In the genomic region with DNA sequence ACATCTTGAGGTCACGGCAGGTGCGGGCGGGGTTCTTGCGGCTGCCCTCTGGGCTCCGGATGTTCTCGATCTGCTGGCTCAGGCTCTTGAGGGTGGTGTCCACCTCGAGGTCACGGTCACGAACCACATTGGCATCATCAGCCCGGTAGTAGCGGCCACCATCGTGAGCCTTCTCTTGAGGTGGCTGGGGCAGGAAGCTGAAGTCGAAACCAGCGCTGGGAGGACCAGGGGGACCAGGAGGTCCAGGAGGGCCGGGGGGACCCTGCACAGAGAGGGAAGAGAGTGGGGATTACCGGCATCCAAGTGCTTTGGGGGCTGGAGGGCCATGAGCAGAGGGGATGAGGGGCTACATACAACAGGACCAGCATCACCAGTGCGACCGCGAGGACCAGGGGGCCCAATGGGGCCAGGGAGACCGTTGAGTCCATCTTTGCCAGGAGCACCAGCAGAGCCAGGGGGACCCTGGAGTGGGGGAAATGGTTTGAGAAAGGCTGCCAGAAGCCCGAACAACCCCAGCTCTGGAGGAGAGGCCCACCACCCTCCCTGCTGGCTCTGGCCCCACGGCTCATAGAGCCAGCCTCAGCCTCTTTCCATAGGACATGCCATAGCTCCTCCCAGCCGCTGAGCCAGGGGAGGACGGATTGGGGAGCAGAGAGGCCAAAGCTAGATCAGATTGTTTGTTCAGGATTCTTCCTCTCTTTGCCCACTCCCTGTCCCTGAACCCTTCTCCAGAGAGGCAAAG, we compare ENCODE assay signal across 22 cellular contexts. TPM values are rescaled to one million over a fixed set of nuclear protein-coding genes. Genes with fewer than 3 reads are reported as not detected.
DNase-seq lines count a peak whose midpoint lies in the region; ATAC-seq and TF ChIP-seq lines count a peak whose summit lies in the region.
"Had no signal": no experiment of that assay in that cellular context is flagged by ENCODE, and none has a peak within 500 bp of the region (broad histone marks: within the 10 kb centered on the region; RNA-seq: fewer than 3 reads in every experiment).

No MANE protein-coding gene starts in this region.

- no peaks in the 10 kb centered on the region for H3K9me3 ChIP-seq in IMR-90 (ENCODE audit: control insufficient read depth, insufficient read depth, low read length)
- H3K9me3 ChIP-seq: A549 had no signal

- peaks cover 34% of the 10 kb centered on the region for H3K36me3 Mint-ChIP-seq in nephron progenitor cell (ENCODE audit: low read depth)
- no peaks in the 10 kb centered on the region for H3K36me3 Mint-ChIP-seq in natural killer cell treated with Interleukin-12 subunit alpha and Interleukin-12 subunit beta and Interleukin-15 and Interleukin-18, amount 100 ng/mL, for 72 hours
- no peaks in the 10 kb centered on the region for H3K36me3 Mint-ChIP-seq in activated T-cell treated with anti-CD3 and anti-CD28 coated beads, Interleukin-2, amount 50 U/mL, for 4 hours (ENCODE audit: insufficient read depth)
- H3K36me3 Mint-ChIP-seq: activated naive CD4-positive, alpha-beta T cell treated with anti-CD3 and anti-CD28 coated beads, Interleukin-2, amount 50 U/mL, for 24 hours had no signal

- peaks cover 100% of the 10 kb centered on the region for H4K20me1 ChIP-seq in IMR-90 (ENCODE audit: insufficient read depth, low read length)

- H3K4me1 ChIP-seq in ACC112 (ENCODE audit: control insufficient read depth, insufficient read depth, low read length, unreplicated experiment) = peaks cover 70% of the 10 kb centered on the region
- peaks cover 10% of the 10 kb centered on the region; the same call in 1 of the 2 replicates for H3K4me1 ChIP-seq in IMR-90 (ENCODE audit: control insufficient read depth, insufficient read depth, low read length)

- H2BK120ac ChIP-seq in IMR-90 (ENCODE audit: low read depth, low read length) = peak overlapping the region; percentile 72

- H3K4me1 Mint-ChIP-seq in nephron progenitor cell = peaks cover 36% of the 10 kb centered on the region
- H3K4me1 Mint-ChIP-seq in natural killer cell treated with Interleukin-12 subunit alpha and Interleukin-12 subunit beta and Interleukin-15 and Interleukin-18, amount 100 ng/mL, for 72 hours (ENCODE audit: low read depth in 2 of 2) = peaks cover 13 to 16% of the 10 kb centered on the region in 2 donors
- H3K4me1 Mint-ChIP-seq in activated T-cell treated with anti-CD3 and anti-CD28 coated beads, Interleukin-2, amount 50 U/mL, for 4 hours (ENCODE audit: low read depth) = peaks cover 16% of the 10 kb centered on the region

- H3K4me3 Mint-ChIP-seq in nephron progenitor cell = no peak overlapping the region
- H3K4me3 Mint-ChIP-seq in natural killer cell treated with Interleukin-12 subunit alpha and Interleukin-12 subunit beta and Interleukin-15 and Interleukin-18, amount 100 ng/mL, for 72 hours = no peak overlapping the region
- H3K4me3 Mint-ChIP-seq in activated T-cell treated with anti-CD3 and anti-CD28 coated beads, Interleukin-2, amount 50 U/mL, for 4 hours = no peak overlapping the region
- H3K4me3 Mint-ChIP-seq: activated CD4-positive, alpha-beta T cell treated with anti-CD3 and anti-CD28 coated beads for 36 hours; activated naive CD4-positive, alpha-beta T cell treated with anti-CD3 and anti-CD28 coated beads, Interleukin-2, amount 50 U/mL, for 24 hours; H9 had no signal

- H3K4ac ChIP-seq in IMR-90 (ENCODE audit: low read depth, low read length) = peak overlapping the region; percentile 100

- H3K4me3 ChIP-seq in ACC112 (ENCODE audit: low read depth, low read length) = no peak overlapping the region
- no peak overlapping the region for H3K4me3 ChIP-seq in IMR-90 (ENCODE audit: insufficient read depth, low read depth, low read length)
- no peak overlapping the region for H3K4me3 ChIP-seq in coronary artery
- H3K4me3 ChIP-seq: A549 had no signal

- H3K9me1 ChIP-seq in IMR-90 (ENCODE audit: insufficient read depth, low read length) = peaks cover 9% of the 10 kb centered on the region; the same call in 1 of the 2 replicates

- 85% methylated on average over 10 of the region's 24 CpGs; no CpG with 5 or more reads in 1 of the 2 experiments for WGBS in IMR-90 (ENCODE audit: extremely low coverage in 2 of 2, insufficient read length in 1 of 2), 2 experiments

- peak overlapping the region; percentile 91 for H3K14ac ChIP-seq in IMR-90 (replicated peaks; ENCODE audit: low read depth, low read length)

- no peak; the same call in 1 of the 2 replicates for TF ChIP-seq POLR2A in IMR-90 (IDR thresholded peaks at IDR 0.05; ENCODE audit: low read depth, low read length)

- peak overlapping the region; percentile 93 for H2AK5ac ChIP-seq in IMR-90 (ENCODE audit: low read depth, low read length)

- H4K91ac ChIP-seq in IMR-90 (ENCODE audit: insufficient read depth, low read depth, low read length) = peak overlapping the region; percentile 83

- peak overlapping the region; percentile 67 for H3K18ac ChIP-seq in IMR-90 (ENCODE audit: low read depth, low read length)

- H3K9me3 Mint-ChIP-seq in nephron progenitor cell = no peaks in the 10 kb centered on the region
- H3K9me3 Mint-ChIP-seq in natural killer cell treated with Interleukin-12 subunit alpha and Interleukin-12 subunit beta and Interleukin-15 and Interleukin-18, amount 100 ng/mL, for 72 hours = no peaks in the 10 kb centered on the region
- no peaks in the 10 kb centered on the region for H3K9me3 Mint-ChIP-seq in activated T-cell treated with anti-CD3 and anti-CD28 coated beads, Interleukin-2, amount 50 U/mL, for 4 hours
- H3K9me3 Mint-ChIP-seq: activated naive CD4-positive, alpha-beta T cell treated with anti-CD3 and anti-CD28 coated beads, Interleukin-2, amount 50 U/mL, for 24 hours; H9 had no signal

- BruUV-seq in IMR-90 (replicated peaks; lab: Mats Ljungman, UMichigan) = no TSS peak

- TF ChIP-seq CTCF in IMR-90 (conservative IDR thresholded peaks at IDR 0.05; ENCODE audit: low read depth, low read length) (no peak), coronary artery (IDR thresholded peaks at IDR 0.05) (no peak), nephron progenitor cell (IDR thresholded peaks at IDR 0.05) (no peak)

- peaks cover under 1 to 65% of the 10 kb centered on the region in 2 experiments; a peak in 3 of 4 replicates for H3K79me1 ChIP-seq in IMR-90 (ENCODE audit: low read depth in 1 of 2, low read length in 2 of 2)

- peak; percentile 82 for DNase-seq in IMR-90
- no peak for DNase-seq in coronary artery (ENCODE audit: low spot score)
- no peak for DNase-seq in nephron progenitor cell
- no peak for DNase-seq in natural killer cell treated with Interleukin-12 subunit alpha and Interleukin-12 subunit beta and Interleukin-15 and Interleukin-18, amount 100 ng/mL, for 72 hours (ENCODE audit: low spot score)
- DNase-seq in activated T-cell treated with anti-CD3 and anti-CD28 coated beads, Interleukin-2, amount 50 U/mL, for 4 hours = no peak
- DNase-seq: activated CD4-positive, alpha-beta T cell treated with anti-CD3 and anti-CD28 coated beads for 36 hours; activated T-cell treated with anti-CD3 and anti-CD28 coated beads for 4 hours; caudate nucleus; H9; MM.1S; NCI-H187; NCI-H524 treated with DMSO at 0.1 percent for 48 hours; stimulated activated naive CD4-positive, alpha-beta T cell treated with Interleukin-2 at 50 U/mL for 16 hours; T-helper 9 cell had no signal

- H2AK9ac ChIP-seq in IMR-90 (replicated peaks; ENCODE audit: low read depth, low read length, poor library complexity) = peak overlapping the region; percentile 77

- no peak overlapping the region for H2AFZ ChIP-seq in ACC112 (ENCODE audit: low read length, unreplicated experiment)
- peak overlapping the region; percentile 4 for H2AFZ ChIP-seq in IMR-90 (replicated peaks; ENCODE audit: low read length, poor library complexity)

- no peak overlapping the region for H2BK15ac ChIP-seq in IMR-90 (ENCODE audit: low read depth, low read length)

- H3K27ac ChIP-seq in ACC112 (ENCODE audit: low read depth, low read length) = peak overlapping the region; percentile 92
- H3K27ac ChIP-seq in IMR-90 (ENCODE audit: insufficient read depth, low read length) = peak overlapping the region; percentile 99
- peak overlapping the region; percentile 92 to 97 for H3K27ac ChIP-seq in coronary artery

- intact Hi-C loops in IMR-90 (cut with micrococcal nuclease) = no loop called here

- peak overlapping the region; percentile 88; the same call in 1 of the 2 replicates for H3K56ac ChIP-seq in IMR-90 (ENCODE audit: extremely low read depth, insufficient read depth, low read length)

- POLR2A ChIA-PET in IMR-90 (lab: Charles Lee; ENCODE audit: unreplicated experiment) = interaction anchor here (0.6 to 2.1 kb wide), 6 partner anchors 10 to 23 kb away, joined by 3 to 19 read pairs (median 5); partner anchors contain the start of gene COL1A1

- dilution Hi-C loops in IMR-90 (cut with HindIII; ENCODE audit: low sequenced_read_pairs, unreplicated experiment) = no loop called here

- H3K23ac ChIP-seq in IMR-90 (ENCODE audit: low read depth, low read length) = peak overlapping the region; percentile 91

- H3K27ac Mint-ChIP-seq in nephron progenitor cell = peak overlapping the region; percentile 39
- no peak overlapping the region for H3K27ac Mint-ChIP-seq in natural killer cell treated with Interleukin-12 subunit alpha and Interleukin-12 subunit beta and Interleukin-15 and Interleukin-18, amount 100 ng/mL, for 72 hours
- H3K27ac Mint-ChIP-seq: activated CD4-positive, alpha-beta T cell treated with anti-CD3 and anti-CD28 coated beads for 36 hours; activated naive CD4-positive, alpha-beta T cell treated with anti-CD3 and anti-CD28 coated beads, Interleukin-2, amount 50 U/mL, for 24 hours; H9 had no signal

- in situ Hi-C loops in IMR-90 (cut with MboI; ENCODE audit: low sequenced_read_pairs) = no loop called here

- H3K4me2 ChIP-seq in IMR-90 (ENCODE audit: low read depth, low read length) = no peak overlapping the region
- H3K4me2 ChIP-seq: A549 had no signal

- H3K9ac ChIP-seq in IMR-90 (ENCODE audit: low read depth, low read length) = peak overlapping the region; percentile 58

- no peak for TF ChIP-seq RAD21 in IMR-90 (IDR thresholded peaks at IDR 0.05; ENCODE audit: low read length)

- H3K27me3 ChIP-seq in ACC112 (ENCODE audit: insufficient read depth, low read length) (no peaks in the 10 kb centered on the region), IMR-90 (ENCODE audit: control insufficient read depth, insufficient read depth, low read length) (no peaks in the 10 kb centered on the region)

- ATAC-seq in IMR-90 (ENCODE audit: low read depth) (peak; percentile 2), GM19463 (IDR thresholded peaks at IDR 0.05; ENCODE audit: unreplicated experiment) (no peak), GM18907 (IDR thresholded peaks at IDR 0.05; ENCODE audit: unreplicated experiment) (no peak)
- no peak for ATAC-seq in natural killer cell treated with Interleukin-12 subunit alpha and Interleukin-12 subunit beta and Interleukin-15 and Interleukin-18, amount 100 ng/mL, for 72 hours
- no peak for ATAC-seq in activated T-cell treated with anti-CD3 and anti-CD28 coated beads, Interleukin-2, amount 50 U/mL, for 4 hours
- ATAC-seq: activated CD4-positive, alpha-beta T cell treated with anti-CD3 and anti-CD28 coated beads for 36 hours; left ventricle myocardium superior had no signal

- CTCF ChIA-PET in IMR-90 (lab: Yijun Ruan, JAX) = no interaction called here

- H3K27me3 Mint-ChIP-seq in nephron progenitor cell (ENCODE audit: low read depth, poor library complexity) = peaks cover 3% of the 10 kb centered on the region
- peaks cover 0 to 5% of the 10 kb centered on the region in 2 donors for H3K27me3 Mint-ChIP-seq in natural killer cell treated with Interleukin-12 subunit alpha and Interleukin-12 subunit beta and Interleukin-15 and Interleukin-18, amount 100 ng/mL, for 72 hours
- peaks cover 2% of the 10 kb centered on the region for H3K27me3 Mint-ChIP-seq in activated T-cell treated with anti-CD3 and anti-CD28 coated beads, Interleukin-2, amount 50 U/mL, for 4 hours (ENCODE audit: low read depth)
- H3K27me3 Mint-ChIP-seq: activated CD4-positive, alpha-beta T cell treated with anti-CD3 and anti-CD28 coated beads for 36 hours; activated naive CD4-positive, alpha-beta T cell treated with anti-CD3 and anti-CD28 coated beads, Interleukin-2, amount 50 U/mL, for 24 hours had no signal

- no peak overlapping the region for H2BK20ac ChIP-seq in IMR-90 (ENCODE audit: low read depth, low read length)

- H4K5ac ChIP-seq in IMR-90 (ENCODE audit: low read depth, low read length) = peak overlapping the region; percentile 83

- peak overlapping the region; percentile 65 to 86; a peak in 3 of 4 replicates for H4K8ac ChIP-seq in IMR-90 (ENCODE audit: low read depth in 2 of 2, low read length in 2 of 2)

- H3K36me3 ChIP-seq in ACC112 (ENCODE audit: insufficient read depth, low read length) (peaks cover 40% of the 10 kb centered on the region; the same call in 1 of the 2 replicates), IMR-90 (ENCODE audit: control insufficient read depth, insufficient read depth, low read length) (peaks cover 82% of the 10 kb centered on the region)

- peaks cover 22% of the 10 kb centered on the region for H3K79me2 ChIP-seq in ACC112 (ENCODE audit: control insufficient read depth, insufficient read depth, low read length, unreplicated experiment)

- H2BK5ac ChIP-seq in IMR-90 (ENCODE audit: low read depth, low read length, poor library complexity, severe bottlenecking) = peak overlapping the region; percentile 99

RNA-seq across cellular contexts. Expression of gene COL1A1, which starts 14.6 kb away (rescaled TPM):
- 1,825 and 2,180 TPM in 2 replicates for total RNA-seq in IMR-90 (2012; rRNA removed)
- 4,117 and 4,350 TPM in 2 replicates for polyA plus RNA-seq in IMR-90 (2012; rRNA removed)
- polyA plus RNA-seq in IMR-90 (2012; cell fraction: cytosol; rRNA removed) = 6,648 and 7,973 TPM in 2 replicates
- polyA plus RNA-seq in IMR-90 (2012; cell fraction: nucleus; rRNA removed; ENCODE audit: low replicate concordance) = 7,018 and 18,611 TPM in 2 replicates
- 1 to 10 TPM in 1 of 2 donors, not detected in 1; 1.7 TPM for total RNA-seq in natural killer cell treated with Interleukin-12 subunit alpha and Interleukin-12 subunit beta and Interleukin-15 and Interleukin-18, amount 100 ng/mL, for 72 hours
- total RNA-seq in activated T-cell treated with anti-CD3 and anti-CD28 coated beads, Interleukin-2, amount 50 U/mL, for 4 hours = 1 to 10 TPM; 1.6 to 3.2 (median 2.8) TPM

RNA-seq across cellular contexts. Expression of gene SGCA, which starts 21.0 kb away (rescaled TPM):
- not detected in 2 replicates for total RNA-seq in IMR-90 (2012; rRNA removed)
- polyA plus RNA-seq in IMR-90 (2012; rRNA removed) = 0.19 and 0.55 TPM in 2 replicates
- polyA plus RNA-seq in IMR-90 (2012; cell fraction: cytosol; rRNA removed) = 0.36 and 0.43 TPM in 2 replicates
- 0.34 TPM in 1 of 2 replicates, not detected in the other for polyA plus RNA-seq in IMR-90 (2012; cell fraction: nucleus; rRNA removed; ENCODE audit: low replicate concordance)
- total RNA-seq in natural killer cell treated with Interleukin-12 subunit alpha and Interleukin-12 subunit beta and Interleukin-15 and Interleukin-18, amount 100 ng/mL, for 72 hours = under 1 TPM in 1 of 2 donors, not detected in 1; 0.42 TPM
- not detected for total RNA-seq in activated T-cell treated with anti-CD3 and anti-CD28 coated beads, Interleukin-2, amount 50 U/mL, for 4 hours
- total RNA-seq: pulmonary artery endothelial cell, SK-MEL-5 had no signal

RNA-seq across cellular contexts. Expression of gene PPP1R9B, which starts 36.4 kb away (rescaled TPM):
- total RNA-seq in IMR-90 (2012; rRNA removed) = 28.0 and 38.6 TPM in 2 replicates
- 23.0 and 25.8 TPM in 2 replicates for polyA plus RNA-seq in IMR-90 (2012; rRNA removed)
- polyA plus RNA-seq in IMR-90 (2012; cell fraction: cytosol; rRNA removed) = 16.2 and 19.3 TPM in 2 replicates
- polyA plus RNA-seq in IMR-90 (2012; cell fraction: nucleus; rRNA removed; ENCODE audit: low replicate concordance) = 42.2 and 55.1 TPM in 2 replicates
- total RNA-seq in natural killer cell treated with Interleukin-12 subunit alpha and Interleukin-12 subunit beta and Interleukin-15 and Interleukin-18, amount 100 ng/mL, for 72 hours = 100 to 1,000 TPM in 1 of 2 donors, 10 to 100 TPM in 1; 96.0 to 110 TPM
- 10 to 100 TPM; 70.2 to 82.2 (median 76.6) TPM for total RNA-seq in activated T-cell treated with anti-CD3 and anti-CD28 coated beads, Interleukin-2, amount 50 U/mL, for 4 hours

RNA-seq across cellular contexts. Expression of gene SAMD14, which starts 56.9 kb away (rescaled TPM):
- total RNA-seq in IMR-90 (2012; rRNA removed) = 1.4 TPM in 2 replicates
- 6.2 and 6.7 TPM in 2 replicates for polyA plus RNA-seq in IMR-90 (2012; rRNA removed)
- 2.7 and 5.4 TPM in 2 replicates for polyA plus RNA-seq in IMR-90 (2012; cell fraction: cytosol; rRNA removed)
- 20.9 and 34.4 TPM in 2 replicates for polyA plus RNA-seq in IMR-90 (2012; cell fraction: nucleus; rRNA removed; ENCODE audit: low replicate concordance)
- 1 to 10 TPM; 2.6 to 5.0 TPM for total RNA-seq in natural killer cell treated with Interleukin-12 subunit alpha and Interleukin-12 subunit beta and Interleukin-15 and Interleukin-18, amount 100 ng/mL, for 72 hours
- total RNA-seq in activated T-cell treated with anti-CD3 and anti-CD28 coated beads, Interleukin-2, amount 50 U/mL, for 4 hours = under 1 TPM; 0.47 to 0.78 (median 0.52) TPM

Comparison
In these comparisons a context has a peak if more than half of its experiments do, and no peak if none do; other contexts are left out.
1. RNA of gene COL1A1, which starts 14.6 kb away (total RNA-seq): 1,825 to 2,180 TPM in IMR-90; 1.6 to 3.2 TPM in activated T-cell treated with anti-CD3 and anti-CD28 coated beads, Interleukin-2, amount 50 U/mL, for 4 hours and 1.7 TPM in natural killer cell treated with Interleukin-12 subunit alpha and Interleukin-12 subunit beta and Interleukin-15 and Interleukin-18, amount 100 ng/mL, for 72 hours; every median in the first group is over 100 times any median in the second.
2. Peak in every context shown above with its lines, with median percentiles within 50 percentile points of each other: H3K27ac ChIP-seq.